1 cellular context compared by ENCODE assay signal in the genomic region with DNA sequence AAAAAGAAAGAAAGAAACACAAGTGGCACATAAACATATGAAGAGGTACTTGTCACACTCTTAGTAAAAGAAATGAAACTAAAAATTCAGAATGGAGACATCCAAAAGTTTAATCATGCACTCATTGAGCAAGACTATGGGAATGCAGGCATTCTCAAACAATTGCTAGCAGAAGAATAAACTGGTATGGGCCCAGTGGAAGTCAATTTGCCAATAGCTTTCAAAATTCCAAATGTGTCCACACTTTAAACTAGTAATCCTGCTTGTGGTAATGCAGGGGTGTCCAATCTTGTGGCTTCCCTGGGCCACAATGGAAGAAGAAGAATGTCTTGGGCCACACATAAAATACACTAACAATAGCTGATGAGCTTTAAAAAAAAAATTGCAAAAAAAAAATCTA.
TF ChIP-seq lines count a peak whose summit lies in the region.

No MANE protein-coding gene starts in this region.

TF ChIP-seq in IMR-90, 13 proteins besides CTCF, POLR2A, EP300 and RAD21:
- TF ChIP-seq MAFK (IDR thresholded peaks at IDR 0.05; ENCODE audit: low read depth, low read length) (no peak), CEBPB (IDR thresholded peaks at IDR 0.05; ENCODE audit: low read depth, low read length) (peak; percentile 90)
